Comparison of ENCODE assay signal across 26 cellular contexts in the genomic region with DNA sequence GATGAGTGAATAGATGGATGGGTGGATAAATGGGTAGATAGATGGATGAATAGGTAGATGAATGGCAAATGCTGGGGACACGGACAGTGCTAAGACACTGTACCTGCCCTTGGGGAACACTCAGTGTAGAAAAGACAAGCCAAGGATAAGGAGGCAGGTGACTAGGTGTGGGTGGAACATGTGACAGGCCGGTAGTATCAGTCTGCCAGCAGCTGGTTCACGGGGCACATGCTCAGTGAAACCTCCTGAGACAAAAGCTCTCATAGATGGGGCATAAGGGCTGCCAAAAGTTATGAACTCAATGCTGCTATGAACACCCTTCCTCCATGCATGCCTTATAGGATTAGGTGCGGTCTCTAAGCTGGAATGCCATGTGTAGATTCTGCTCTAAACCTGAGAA.
"Had no signal": no experiment of that assay in that cellular context is flagged by ENCODE, and none has a peak within 500 bp of the region (broad histone marks: within the 10 kb centered on the region; RNA-seq: fewer than 3 reads in every experiment).

No MANE protein-coding gene starts in this region.

- H3K9me3 ChIP-seq: breast epithelium, esophagus muscularis mucosa, sigmoid colon, thyroid gland had no signal

- H3K4me1 ChIP-seq: breast epithelium, sigmoid colon, thyroid gland had no signal

- H3K36me3 Mint-ChIP-seq: activated CD4-positive, alpha-beta memory T cell treated with anti-CD3 and anti-CD28 coated beads for 36 hours; activated naive CD8-positive, alpha-beta T cell treated with anti-CD3 and anti-CD28 coated beads, Interleukin-2, amount 10 ng/mL, durations not matched to agents 7 days and 5 days; memory B cell had no signal

- H3K27me3 Mint-ChIP-seq: activated CD4-positive, alpha-beta memory T cell treated with anti-CD3 and anti-CD28 coated beads for 36 hours; central memory CD8-positive, alpha-beta T cell; memory B cell had no signal

- ATAC-seq: effector memory CD8-positive, alpha-beta T cell; left cardiac atrium had no signal

- H3K4me2 ChIP-seq: smooth muscle cell had no signal

- H3K27ac ChIP-seq: breast epithelium, esophagus muscularis mucosa, sigmoid colon, thyroid gland had no signal

- H3K4me3 ChIP-seq: breast epithelium, esophagus muscularis mucosa, sigmoid colon, smooth muscle cell, thyroid gland had no signal

- DNase-seq: activated CD4-positive, alpha-beta memory T cell treated with anti-CD3 and anti-CD28 coated beads for 36 hours; activated CD4-positive, alpha-beta T cell treated with anti-CD3 and anti-CD28 coated beads for 48 hours; activated effector memory CD4-positive, alpha-beta T cell treated with Interleukin-2 at 50 U/mL for 16 hours; activated naive CD4-positive, alpha-beta T cell treated with anti-CD3 and anti-CD28 coated beads for 36 hours; activated naive CD8-positive, alpha-beta T cell treated with anti-CD3 and anti-CD28 coated beads, Interleukin-2, amount 10 ng/mL, durations not matched to agents 7 days and 5 days; activated T-cell treated with anti-CD3 and anti-CD28 coated beads, Interleukin-2, amount 50 U/mL, for 48 hours; amniotic stem cell; effector memory CD8-positive, alpha-beta T cell; left cardiac atrium; nephron progenitor cell; occipital lobe; sigmoid colon; stimulated activated CD4-positive, alpha-beta T cell treated with anti-CD3 and anti-CD28 coated beads, Interleukin-4, amount 100 ng/mL, for 1 hour; substantia nigra; thyroid gland had no signal

- H3K27ac Mint-ChIP-seq: activated CD4-positive, alpha-beta memory T cell treated with anti-CD3 and anti-CD28 coated beads for 36 hours; activated naive CD4-positive, alpha-beta T cell treated with anti-CD3 and anti-CD28 coated beads for 36 hours; activated naive CD8-positive, alpha-beta T cell treated with anti-CD3 and anti-CD28 coated beads, Interleukin-2, amount 10 ng/mL, durations not matched to agents 7 days and 5 days; effector memory CD8-positive, alpha-beta T cell; memory B cell; nephron progenitor cell; T-helper 1 cell treated with Interleukin-12 subunit alpha and Interleukin-12 subunit beta and Interleukin-4 antibody, amounts not matched to agents 30 μg/mL and 1 μg/mL, for 36 hours had no signal

- H3K4me3 Mint-ChIP-seq: activated CD4-positive, alpha-beta memory T cell treated with anti-CD3 and anti-CD28 coated beads for 36 hours; activated naive CD4-positive, alpha-beta T cell treated with anti-CD3 and anti-CD28 coated beads for 36 hours; activated naive CD8-positive, alpha-beta T cell treated with anti-CD3 and anti-CD28 coated beads, Interleukin-2, amount 10 ng/mL, durations not matched to agents 7 days and 5 days; central memory CD8-positive, alpha-beta T cell; effector memory CD8-positive, alpha-beta T cell; memory B cell; nephron progenitor cell; stimulated activated naive CD8-positive, alpha-beta T cell treated with anti-CD3 and anti-CD28 coated beads, Interleukin-15, Interleukin-2, amounts not matched to agents 100 ng/mL and 50 ng/mL, for 24 hours; T-helper 1 cell treated with Interleukin-12 subunit alpha and Interleukin-12 subunit beta and Interleukin-4 antibody, amounts not matched to agents 30 μg/mL and 1 μg/mL, for 36 hours had no signal

- H3K27me3 ChIP-seq: breast epithelium, esophagus muscularis mucosa, sigmoid colon, thyroid gland had no signal

- H3K4me1 Mint-ChIP-seq: central memory CD8-positive, alpha-beta T cell had no signal

- H3K36me3 ChIP-seq: breast epithelium, esophagus muscularis mucosa, sigmoid colon, thyroid gland had no signal

- H3K9me3 Mint-ChIP-seq: activated CD4-positive, alpha-beta memory T cell treated with anti-CD3 and anti-CD28 coated beads for 36 hours; activated naive CD4-positive, alpha-beta T cell treated with anti-CD3 and anti-CD28 coated beads for 36 hours; activated naive CD8-positive, alpha-beta T cell treated with anti-CD3 and anti-CD28 coated beads, Interleukin-2, amount 10 ng/mL, durations not matched to agents 7 days and 5 days; central memory CD8-positive, alpha-beta T cell; effector memory CD8-positive, alpha-beta T cell; memory B cell; nephron progenitor cell; stimulated activated naive CD8-positive, alpha-beta T cell treated with anti-CD3 and anti-CD28 coated beads, Interleukin-15, Interleukin-2, amounts not matched to agents 100 ng/mL and 50 ng/mL, for 24 hours; T-helper 1 cell treated with Interleukin-12 subunit alpha and Interleukin-12 subunit beta and Interleukin-4 antibody, amounts not matched to agents 30 μg/mL and 1 μg/mL, for 36 hours had no signal

- FAIRE-seq: colon, endothelial cell of umbilical vein, frontal cortex, islet of Langerhans had no signal
